ENCODE assay signal across 9 cellular contexts in the genomic region with DNA sequence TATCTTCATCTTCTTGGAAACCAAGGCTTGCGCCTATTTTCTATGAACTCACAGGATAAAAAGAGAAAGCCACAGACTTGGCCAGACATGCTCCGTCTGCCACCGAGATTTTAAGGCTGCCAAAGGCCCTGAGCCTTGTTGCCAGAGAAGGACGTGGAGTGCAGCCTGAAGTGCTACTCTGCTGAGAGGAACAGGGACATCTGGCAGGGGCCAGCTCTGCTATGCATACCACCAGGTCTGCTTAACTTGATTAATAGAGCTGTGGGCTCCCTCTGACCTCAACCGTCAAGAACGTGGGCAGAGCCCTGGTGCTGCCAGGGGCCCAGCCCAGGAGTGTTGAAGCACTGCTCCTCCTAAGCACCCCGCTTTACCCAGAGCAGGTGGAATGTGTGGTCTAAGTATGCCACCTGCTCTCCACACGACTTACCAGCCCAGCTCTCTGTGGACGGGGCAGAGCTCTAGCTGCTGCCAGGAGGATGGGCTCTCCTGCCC. TPM values are rescaled to one million over a fixed set of nuclear protein-coding genes. Genes with fewer than 3 reads are reported as not detected.
DNase-seq lines count a peak whose midpoint lies in the region; ATAC-seq and TF ChIP-seq lines count a peak whose summit lies in the region.
"Had no signal": no experiment of that assay in that cellular context is flagged by ENCODE, and none has a peak within 500 bp of the region (broad histone marks: within the 10 kb centered on the region; RNA-seq: fewer than 3 reads in every experiment).

No MANE protein-coding gene starts in this region.

- H3K27me3 ChIP-seq in left ventricle myocardium inferior (ENCODE audit: low read depth) (no peaks in the 10 kb centered on the region), sigmoid colon (no peaks in the 10 kb centered on the region), vagina (no peaks in the 10 kb centered on the region)

- H3K36me3 ChIP-seq in left ventricle myocardium inferior (peaks cover 48% of the 10 kb centered on the region), sigmoid colon (peaks cover 0 to 53% (median 41%) of the 10 kb centered on the region in 4 donors), vagina (peaks cover 0 to 56% of the 10 kb centered on the region in 2 donors)

- DNase-seq in DMS79 treated with DMSO at 0.1 percent for 48 hours (lab: John Stamatoyannopoulos, UW): peak; percentile 97
- DNase-seq in left ventricle myocardium inferior: peak; percentile 72
- no peak for DNase-seq in sigmoid colon
- DNase-seq in vagina (ENCODE audit: extremely low spot score in 2 of 2): no peak
- no peak for DNase-seq in lower leg skin (ENCODE audit: low spot score in 2 of 2)
- DNase-seq in ACHN: no peak
- DNase-seq: stimulated activated CD4-positive, alpha-beta T cell treated with anti-CD3 and anti-CD28 coated beads, Interleukin-1b, Interleukin-23, amount 100 ng/mL, for 48 hours had no signal

- no peak for ATAC-seq in HG03571 (IDR thresholded peaks at IDR 0.05; ENCODE audit: unreplicated experiment)

- intact Hi-C loops in left ventricle myocardium inferior (cut with micrococcal nuclease) (no loop called here), sigmoid colon (cut with DNase I) (no loop called here), vagina (cut with DNase I) (no loop called here), lower leg skin (cut with DNase I; ENCODE audit: low total_unique reads) (no loop called here)

- peak overlapping the region; percentile 60 for H3K27ac ChIP-seq in angular gyrus (ENCODE audit: low read depth, low read length)
- peak overlapping the region; percentile 95 for H3K27ac ChIP-seq in left ventricle myocardium inferior (replicated peaks)
- peak overlapping the region; percentile 46 to 77 (median 69) for H3K27ac ChIP-seq in sigmoid colon
- H3K27ac ChIP-seq in vagina: no peak overlapping the region

- no peak for TF ChIP-seq EP300 in sigmoid colon (IDR thresholded peaks at IDR 0.05)

- 73 to 89% methylated on average over 9 of the region's 9 CpGs for WGBS in sigmoid colon, 2 donors
- 25 to 52% methylated on average over 9 of the region's 9 CpGs for WGBS in lower leg skin, 2 donors

- TF ChIP-seq POLR2A in sigmoid colon (IDR thresholded peaks at IDR 0.05): no peak
- no peak for TF ChIP-seq POLR2A in vagina (IDR thresholded peaks at IDR 0.05)
- TF ChIP-seq POLR2A in lower leg skin (IDR thresholded peaks at IDR 0.05): no peak

- in situ Hi-C loops in ACHN (cut with HindIII; ENCODE audit: low pct_ligation_motif_present, low pct_unique_long_range_greater_than_20kb, low sequenced_read_pairs): no loop called here

- H3K4me3 ChIP-seq in left ventricle myocardium inferior (peak overlapping the region; percentile 19), sigmoid colon (no peak overlapping the region), vagina (no peak overlapping the region), lower leg skin (ENCODE audit: low read depth, poor library complexity, severe bottlenecking) (no peak overlapping the region)

- TF ChIP-seq CTCF in left ventricle myocardium inferior (IDR thresholded peaks at IDR 0.05; ENCODE audit: borderline replicate concordance): no peak
- TF ChIP-seq CTCF in sigmoid colon (IDR thresholded peaks at IDR 0.05): no peak
- TF ChIP-seq CTCF in vagina (IDR thresholded peaks at IDR 0.05): no peak
- TF ChIP-seq CTCF in lower leg skin (IDR thresholded peaks at IDR 0.05): no peak

- H3K9me3 ChIP-seq in left ventricle myocardium inferior (replicated peaks) (no peaks in the 10 kb centered on the region), sigmoid colon (no peaks in the 10 kb centered on the region), vagina (no peaks in the 10 kb centered on the region)

- H3K4me1 ChIP-seq in left ventricle myocardium inferior (peaks cover 76% of the 10 kb centered on the region), sigmoid colon (peaks cover 0 to 41% (median 27%) of the 10 kb centered on the region in 4 donors), vagina (peaks cover 27% of the 10 kb centered on the region)

RNA-seq across cellular contexts. Expression of a gene that starts 10.5 kb away (rescaled TPM):
- total RNA-seq in left ventricle myocardium inferior: 0.44 TPM
- total RNA-seq in sigmoid colon: not detected
- polyA plus RNA-seq in sigmoid colon: under 1 TPM in 1 of 3 donors, not detected in 2; 0.03 TPM
- total RNA-seq in vagina: not detected
- total RNA-seq in lower leg skin: under 1 TPM in 1 of 4 donors, not detected in 3; 0.42 TPM

RNA-seq across cellular contexts. Expression of a gene that starts 16.7 kb away (rescaled TPM):
- 36.4 TPM for total RNA-seq in left ventricle myocardium inferior
- 10 to 100 TPM; 52.9 to 87.4 (median 65.7) TPM for total RNA-seq in sigmoid colon
- polyA plus RNA-seq in sigmoid colon: 10 to 100 TPM; 56.5 to 74.2 (median 66.4) TPM
- total RNA-seq in vagina: 53.3 TPM
- total RNA-seq in lower leg skin: 100 to 1,000 TPM; 101 to 124 (median 115) TPM

RNA-seq across cellular contexts. Expression of a gene that starts 51.7 kb away (rescaled TPM):
- total RNA-seq in left ventricle myocardium inferior: 223 TPM
- 100 to 1,000 TPM in 3 of 4 donors, 10 to 100 TPM in 1; 62.9 to 238 (median 132) TPM for total RNA-seq in sigmoid colon
- 10 to 100 TPM; 21.0 to 87.9 (median 40.9) TPM for polyA plus RNA-seq in sigmoid colon
- 142 TPM for total RNA-seq in vagina
- 100 to 1,000 TPM in 1 of 4 donors, 10 to 100 TPM in 3; 39.1 to 107 (median 69.2) TPM for total RNA-seq in lower leg skin

Comparison
In these comparisons a context has a peak if more than half of its experiments do, and no peak if none do; other contexts are left out.
1. DNase-seq: peak in DMS79 treated with DMSO at 0.1 percent for 48 hours (single experiment) and left ventricle myocardium inferior (single experiment); none in sigmoid colon (single experiment), vagina (0 of 2), lower leg skin (0 of 2) and ACHN (single experiment).